ENCODE assay signal across 13 cellular contexts in genomic region chr11:11349870-11350325, GRCh38.
A peak's percentile ranks its signal among the peaks of the same experiment; 100 is the strongest.
DNase-seq lines count a peak whose midpoint lies in the region; ATAC-seq lines count a peak whose summit lies in the region.
"Had no signal": no experiment of that assay in that cellular context is flagged by ENCODE, and none has a peak within 500 bp of the region (broad histone marks: within the 10 kb centered on the region; RNA-seq: fewer than 3 reads in every experiment).

No MANE protein-coding gene starts in this region.

- H3K4me1 ChIP-seq in stomach smooth muscle (ENCODE audit: control insufficient read depth, insufficient read depth, low read length) = peaks cover 28% of the 10 kb centered on the region

- no peak overlapping the region for H3K9ac ChIP-seq in stomach smooth muscle (ENCODE audit: low read length in 2 of 2)
- H3K9ac ChIP-seq: KMS-11 had no signal

- no peaks in the 10 kb centered on the region for H3K27me3 ChIP-seq in stomach smooth muscle (ENCODE audit: control insufficient read depth in 1 of 2, insufficient read depth in 2 of 2, low read length in 2 of 2)
- H3K27me3 ChIP-seq: suprapubic skin had no signal

- H3K4me3 ChIP-seq in stomach smooth muscle (ENCODE audit: low read length in 2 of 2) = no peak overlapping the region
- H3K4me3 ChIP-seq: suprapubic skin had no signal

- H3K27ac ChIP-seq in stomach smooth muscle (ENCODE audit: low read length) = peak overlapping the region; percentile 60
- H3K27ac ChIP-seq: KMS-11, suprapubic skin had no signal

- DNase-seq in HS-27A (ENCODE audit: low read depth) (peak; percentile 89), brain pericyte (ENCODE audit: low read depth, low spot score) (peak; percentile 36), islet precursor cell (peak; percentile 68), ecto neural progenitor cell (ENCODE audit: low spot score) (no peak), T-helper 1 cell (no peak)
- DNase-seq: effector CD8-positive, alpha-beta T cell; mammary epithelial cell; NCI-H82 had no signal

- no peaks in the 10 kb centered on the region for H3K9me3 ChIP-seq in stomach smooth muscle (ENCODE audit: control insufficient read depth in 2 of 2, low read length in 2 of 2)
- H3K9me3 ChIP-seq: suprapubic skin had no signal

- no peak for ATAC-seq in HG03039 (IDR thresholded peaks at IDR 0.05; ENCODE audit: unreplicated experiment)
- ATAC-seq in HG03175 (IDR thresholded peaks at IDR 0.05; ENCODE audit: unreplicated experiment) = no peak

- no peaks in the 10 kb centered on the region for H3K36me3 ChIP-seq in stomach smooth muscle (ENCODE audit: control insufficient read depth in 2 of 2, insufficient read depth in 2 of 2, low read length in 2 of 2)
- H3K36me3 ChIP-seq: suprapubic skin had no signal

Comparison
In these comparisons a context has a peak if more than half of its experiments do, and no peak if none do; other contexts are left out.
1. DNase-seq: peak in HS-27A (single experiment), brain pericyte (single experiment) and islet precursor cell (single experiment); none in ecto neural progenitor cell (single experiment) and T-helper 1 cell (0 of 5).